In genomic region chr6:135054238-135054574, GRCh38 we compare ENCODE assay signal across 9 cellular contexts. TPM values are rescaled to one million over a fixed set of nuclear protein-coding genes. Genes with fewer than 3 reads are reported as not detected.
DNase-seq lines count a peak whose midpoint lies in the region; ATAC-seq, FAIRE-seq and TF ChIP-seq lines count a peak whose summit lies in the region.
"Had no signal": no experiment of that assay in that cellular context is flagged by ENCODE, and none has a peak within 500 bp of the region (broad histone marks: within the 10 kb centered on the region; RNA-seq: fewer than 3 reads in every experiment).

No MANE protein-coding gene starts in this region.

- H2AFZ ChIP-seq in GM12878 (ENCODE audit: control insufficient read depth, low read depth, low read length) (peak overlapping the region; percentile 94), HepG2 (ENCODE audit: low read length) (peak overlapping the region; percentile 88)

- no peak for FAIRE-seq in GM12878 (lab: Jason Lieb, UNC)
- peak; percentile 50 for FAIRE-seq in HepG2 (lab: Jason Lieb, UNC)
- FAIRE-seq: islet of Langerhans had no signal

- RAD21 ChIA-PET in GM12878 (lab: Charles Lee; ENCODE audit: unreplicated experiment), result interaction anchor here (0.6 to 4.9 kb wide), 17 partner anchors 8 to 931 kb away, joined by 3 to 63 read pairs (median 5); partner anchors contain the start of gene MYB

- H3K4me1 ChIP-seq in left ventricle myocardium inferior, result peaks cover 26% of the 10 kb centered on the region
- no peaks in the 10 kb centered on the region for H3K4me1 ChIP-seq in GM12878 (ENCODE audit: control insufficient read depth, insufficient read depth, low read length)
- H3K4me1 ChIP-seq in HepG2 (ENCODE audit: insufficient read depth, low read length), result peaks cover 27% of the 10 kb centered on the region
- peaks cover 0 to 23% (median 13%) of the 10 kb centered on the region in 4 donors for H3K4me1 ChIP-seq in tibial artery

- SMC1A ChIA-PET in GM12878 (lab: Charles Lee; ENCODE audit: uncharacterized antibody, unreplicated experiment), result interaction anchor here (1.2 to 4.9 kb wide), 18 partner anchors 12 to 130 kb away, joined by 3 to 56 read pairs (median 8); no protein-coding TSS in a partner anchor

- TF ChIP-seq RAD21 in GM12878 (IDR thresholded peaks at IDR 0.05; ENCODE audit: insufficient read depth, low read depth, low read length) (no peak), HepG2 (CRISPR knock-in tag; IDR thresholded peaks at IDR 0.05) (no peak)

- WGBS in GM12878 (ENCODE audit: insufficient coverage, insufficient replicate concordance, low lambda C conversion rate, missing lambda C conversion rate), result 4% methylated on average over 9 of the region's 9 CpGs
- WGBS in HepG2 (ENCODE audit: low lambda C conversion rate), result 0% methylated on average over 9 of the region's 9 CpGs

- peaks cover 50% of the 10 kb centered on the region for H3K79me2 ChIP-seq in GM12878 (ENCODE audit: control insufficient read depth, insufficient read depth, low read length)
- H3K79me2 ChIP-seq in HepG2 (ENCODE audit: insufficient read depth, low read length), result peaks cover 52% of the 10 kb centered on the region

- H3K4me3 ChIP-seq in left ventricle myocardium inferior (peak overlapping the region; percentile 83), GM12878 (peak overlapping the region; percentile 89), HepG2 (replicated peaks in 1 of 3; ENCODE audit: insufficient read depth in 1 of 3, low read depth in 2 of 3, low read length in 3 of 3) (peak overlapping the region; percentile 83 to 93 (median 86)), tibial artery (peak overlapping the region; percentile 81 to 93)
- peak overlapping the region; percentile 71 for H3K4me3 ChIP-seq in Jurkat, Clone E6-1 (ENCODE audit: low read length)

- in situ Hi-C loops in GM12878 (cut with MboI) (no loop called here), HepG2 (cut with HindIII; ENCODE audit: extremely low pct_ligation_motif_present, low pct_unique_long_range_greater_than_20kb) (no loop called here)

- ATAC-seq in Right ventricle myocardium superior (ENCODE audit: poor library complexity) (no peak), GM12878 (peak; percentile 40), HepG2 (peak; percentile 51)

- peaks cover 10% of the 10 kb centered on the region for H3K36me3 ChIP-seq in left ventricle myocardium inferior
- peaks cover 0 to 8% of the 10 kb centered on the region in 2 experiments; a peak in 1 of 4 replicates for H3K36me3 ChIP-seq in GM12878 (ENCODE audit: control insufficient read depth in 2 of 2, insufficient read depth in 2 of 2, low read length in 1 of 2)
- H3K36me3 ChIP-seq in HepG2 (replicated peaks in 1 of 2; ENCODE audit: control insufficient read depth in 1 of 2, insufficient read depth in 2 of 2, low read length in 2 of 2), result peaks cover 2 to 6% of the 10 kb centered on the region in 2 experiments; a peak in 4 of 5 replicates
- peaks cover 7 to 12% (median 9%) of the 10 kb centered on the region in 3 donors for H3K36me3 ChIP-seq in tibial artery

- H3K9me3 ChIP-seq in left ventricle myocardium inferior (replicated peaks), result no peaks in the 10 kb centered on the region
- no peaks in the 10 kb centered on the region for H3K9me3 ChIP-seq in GM12878 (replicated peaks; ENCODE audit: control insufficient read depth, insufficient read depth, low read length)
- no peaks in the 10 kb centered on the region for H3K9me3 ChIP-seq in HepG2 (ENCODE audit: low read length)
- no peaks in the 10 kb centered on the region for H3K9me3 ChIP-seq in tibial artery

- intact Hi-C loops in left ventricle myocardium inferior (cut with micrococcal nuclease) (no loop called here), Right ventricle myocardium superior (cut with DNase I) (no loop called here), GM12878 (cut with micrococcal nuclease; ENCODE audit: unreplicated experiment) (loop anchor here (2.0 to 5.0 kb wide), 3 partner anchors 35 to 128 kb away; partner anchors contain the start of gene MYB), HepG2 (cut with micrococcal nuclease; ENCODE audit: unreplicated experiment) (no loop called here), tibial artery (cut with DNase I; ENCODE audit: low total_unique reads) (no loop called here)

- no peaks in the 10 kb centered on the region for H3K27me3 ChIP-seq in left ventricle myocardium inferior (ENCODE audit: low read depth)
- H3K27me3 ChIP-seq in GM12878 (replicated peaks in 1 of 2; ENCODE audit: control insufficient read depth in 2 of 2, insufficient read depth in 2 of 2, low read length in 1 of 2), result no peaks in the 10 kb centered on the region
- no peaks in the 10 kb centered on the region; a peak in 1 of 5 replicates for H3K27me3 ChIP-seq in HepG2 (ENCODE audit: control insufficient read depth in 1 of 2, insufficient read depth in 2 of 2, low read length in 2 of 2)
- H3K27me3 ChIP-seq in tibial artery, result no peaks in the 10 kb centered on the region

- POLR2A ChIA-PET in GM12878 (lab: Charles Lee) (interaction anchor here (0.8 to 5.6 kb wide), 10 partner anchors 8 to 87 kb away, joined by 3 to 25 read pairs (median 5); no protein-coding TSS in a partner anchor), HepG2 (lab: Yijun Ruan, JAX) (interaction anchor here (0.8 to 1.7 kb wide), 8 partner anchors 8 to 1236 kb away, joined by 3 to 14 read pairs (median 7); partner anchors contain the start of gene BCLAF1)

- H4K20me1 ChIP-seq in GM12878 (ENCODE audit: control insufficient read depth, insufficient read depth) (no peaks in the 10 kb centered on the region), HepG2 (ENCODE audit: insufficient read depth, low read length) (peaks cover 6% of the 10 kb centered on the region; the same call in 1 of the 2 replicates)

- TF ChIP-seq EP300 in GM12878 (IDR thresholded peaks at IDR 0.05; ENCODE audit: borderline replicate concordance in 1 of 2, control insufficient read depth in 1 of 2, low read depth in 2 of 2, low read length in 2 of 2) (no peak), HepG2 (IDR thresholded peaks at IDR 0.05; ENCODE audit: low read depth in 2 of 2, low read length in 2 of 2) (no peak), HepG2 (CRISPR knock-in tag; IDR thresholded peaks at IDR 0.05; ENCODE audit: borderline replicate concordance) (no peak)

- peak overlapping the region; percentile 99 for H3K9ac ChIP-seq in GM12878 (ENCODE audit: control insufficient read depth, insufficient read depth, low read length)
- H3K9ac ChIP-seq in HepG2 (ENCODE audit: insufficient read depth, low read depth, low read length), result peak overlapping the region; percentile 95

- DNase-seq in left ventricle myocardium inferior (no peak), Right ventricle myocardium superior (no peak), GM12878 (ENCODE audit: low read depth, low spot score) (no peak), HepG2 (ENCODE audit: low spot score) (peak; percentile 42), tibial artery (no peak), putamen (ENCODE audit: low spot score) (no peak), SKM-1 (lab: John Stamatoyannopoulos, UW; ENCODE audit: unreplicated experiment) (no peak)
- DNase-seq in Jurkat, Clone E6-1 (ENCODE audit: low read depth, low spot score), result peak; percentile 46

- H3K4me2 ChIP-seq in GM12878 (ENCODE audit: control insufficient read depth, insufficient read depth) (peak overlapping the region; percentile 87), HepG2 (ENCODE audit: low read depth, low read length) (peak overlapping the region; percentile 66)

- peak overlapping the region; percentile 88 for H3K27ac ChIP-seq in left ventricle myocardium inferior (replicated peaks)
- H3K27ac ChIP-seq in GM12878 (ENCODE audit: control insufficient read depth, insufficient read depth), result peak overlapping the region; percentile 94
- peak overlapping the region; percentile 83 for H3K27ac ChIP-seq in HepG2 (ENCODE audit: extremely low read length, insufficient read depth, low read length)
- H3K27ac ChIP-seq in tibial artery, result peak overlapping the region; percentile 87 to 90

- TF ChIP-seq POLR2A in GM12878 (IDR thresholded peaks at IDR 0.05; ENCODE audit: low read depth, low read length) (no peak), HepG2 (IDR thresholded peaks at IDR 0.05; ENCODE audit: insufficient read depth in 1 of 2, low read depth in 2 of 2, low read length in 2 of 2) (no peak)

- BruUV-seq in GM12878 (replicated peaks; lab: Mats Ljungman, UMichigan) (TSS peak; percentile 73), HepG2 (replicated peaks; lab: Mats Ljungman, UMichigan) (no TSS peak)

- CTCF ChIA-PET in GM12878 (lab: Yijun Ruan, JAX), result interaction anchor here (1.0 to 3.7 kb wide), 8 partner anchors 13 to 129 kb away, joined by 3 to 36 read pairs (median 8); no protein-coding TSS in a partner anchor
- CTCF ChIA-PET in HepG2 (lab: Yijun Ruan, JAX; ENCODE audit: low intra/inter-chr PET ratio, low total read pairs), result no interaction called here

- TF ChIP-seq CTCF in left ventricle myocardium inferior (IDR thresholded peaks at IDR 0.05; ENCODE audit: borderline replicate concordance) (no peak), GM12878 (IDR thresholded peaks at IDR 0.05 in 2 of 3, conservative IDR thresholded peaks at IDR 0.05 in 1 of 3; ENCODE audit: control insufficient read depth in 2 of 3, extremely low read depth in 1 of 3, insufficient read depth in 1 of 3, low read depth in 3 of 3, low read length in 3 of 3) (no peak), HepG2 (CRISPR knock-in tag; IDR thresholded peaks at IDR 0.05) (no peak), tibial artery (IDR thresholded peaks at IDR 0.05) (no peak)

RNA-seq across cellular contexts. Expression of gene HBS1L, which starts 0.4 kb away (rescaled TPM):
- total RNA-seq in left ventricle myocardium inferior (87.1 TPM), Right ventricle myocardium superior (89.0 TPM), GM12878 (2014; rRNA removed) (67.9 and 90.2 TPM in 2 replicates), GM12878 (2014; rRNA removed; fragmentation: Illumina TruSeq; extraction: Trizol) (85.9 and 93.6 TPM in 2 replicates), GM12878 (2021) (68.1 and 79.1 TPM in 2 replicates), HepG2 (2016; rRNA removed; fragmentation: Illumina TruSeq; extraction: Trizol) (138 and 222 TPM in 2 replicates)
- polyA plus RNA-seq in Jurkat, Clone E6-1 (2012; ENCODE audit: insufficient read depth, insufficient read length), result 69.9 TPM
- total RNA-seq in GM12878 (2013; cell fraction: nucleolus; rRNA removed), result 177 and 182 TPM in 2 replicates
- 74.4 TPM for polyA plus RNA-seq in GM12878 (2011; ENCODE audit: low read depth)
- polyA plus RNA-seq in GM12878 (2011; rRNA removed) (106 and 146 TPM in 2 replicates), GM12878 (2014; fragmentation: Illumina TruSeq; extraction: Trizol) (74.0 and 96.1 TPM in 2 replicates), GM12878 (2014; fragmentation: Nextera tagmentation; extraction: Ambion mirVana) (10 to 100 TPM; 58.7 to 83.6 TPM), GM12878 (2014; rRNA removed) (53.4 and 71.1 TPM in 2 replicates), GM12878 (2016; fragmentation: Nextera tagmentation; extraction: Ambion mirVana) (100 to 1,000 TPM; 132 to 142 TPM), HepG2 (2011; rRNA removed) (33.6 and 44.1 TPM in 2 replicates)
- 36.2 and 41.1 TPM in 2 replicates for polyA plus RNA-seq in GM12878 (2011; cell fraction: cytosol; rRNA removed)
- 53.7 and 60.6 TPM in 2 replicates for polyA plus RNA-seq in GM12878 (2011; cell fraction: nucleus; rRNA removed)
- polyA plus RNA-seq in GM12878 (2012), result 51.2 and 61.3 TPM in 2 replicates
- polyA minus RNA-seq in GM12878 (2011; rRNA and poly(A)+ RNA removed), result 92.4 and 120 TPM in 2 replicates
- polyA minus RNA-seq in GM12878 (2011; cell fraction: cytosol; rRNA and poly(A)+ RNA removed), result 40.5 and 42.4 TPM in 2 replicates
- polyA minus RNA-seq in GM12878 (2011; cell fraction: nucleus; rRNA and poly(A)+ RNA removed), result 58.0 and 75.3 TPM in 2 replicates
- total RNA-seq in HepG2 (2016; cell fraction: cytosol; rRNA removed; fragmentation: Illumina TruSeq; extraction: Trizol; ENCODE audit: low read depth), result 36.1 and 37.3 TPM in 2 replicates
- 138 and 235 TPM in 2 replicates for total RNA-seq in HepG2 (2016; cell fraction: insoluble cytoplasmic fraction; rRNA removed; fragmentation: Illumina TruSeq; extraction: Trizol)
- total RNA-seq in HepG2 (2016; cell fraction: membrane; rRNA removed; fragmentation: Illumina TruSeq; extraction: Trizol), result 62.1 and 65.5 TPM in 2 replicates
- 87.5 and 92.8 TPM in 2 replicates for total RNA-seq in HepG2 (2016; cell fraction: nucleus; rRNA removed; fragmentation: Illumina TruSeq; extraction: Trizol)
- 19.1 and 28.9 TPM in 2 replicates for polyA plus RNA-seq in HepG2 (2011; cell fraction: cytosol; rRNA removed)
- polyA plus RNA-seq in HepG2 (2011; cell fraction: nucleus; rRNA removed), result 13.8 and 19.0 TPM in 2 replicates
- 54.5 and 55.2 TPM in 2 replicates for polyA plus RNA-seq in HepG2 (2012)
- polyA plus RNA-seq in HepG2 (2016; cell fraction: cytosol; fragmentation: Illumina TruSeq; extraction: Trizol; ENCODE audit: low read depth), result 6.9 and 8.3 TPM in 2 replicates
- 137 and 159 TPM in 2 replicates for polyA plus RNA-seq in HepG2 (2016; cell fraction: insoluble cytoplasmic fraction; fragmentation: Illumina TruSeq; extraction: Trizol; ENCODE audit: low read depth)
- 19.7 and 20.8 TPM in 2 replicates for polyA plus RNA-seq in HepG2 (2016; cell fraction: membrane; fragmentation: Illumina TruSeq; extraction: Trizol; ENCODE audit: low read depth)
- 54.7 and 61.1 TPM in 2 replicates for polyA plus RNA-seq in HepG2 (2016; cell fraction: nucleus; fragmentation: Illumina TruSeq; extraction: Trizol; ENCODE audit: insufficient read depth, low read depth)
- polyA minus RNA-seq in HepG2 (2011; rRNA and poly(A)+ RNA removed; ENCODE audit: low replicate concordance), result 30.9 and 38.9 TPM in 2 replicates
- 39.6 and 42.2 TPM in 2 replicates for polyA minus RNA-seq in HepG2 (2011; cell fraction: cytosol; rRNA and poly(A)+ RNA removed)
- 115 and 120 TPM in 2 replicates for polyA minus RNA-seq in HepG2 (2011; cell fraction: nucleus; rRNA and poly(A)+ RNA removed)

Comparison
In these comparisons a context has a peak if more than half of its experiments do, and no peak if none do; other contexts are left out.
1. DNase-seq: peak in Jurkat, Clone E6-1 (single experiment) and HepG2 (single experiment); none in left ventricle myocardium inferior (single experiment), Right ventricle myocardium superior (single experiment), GM12878 (single experiment), tibial artery (0 of 2), putamen (single experiment) and SKM-1 (single experiment).
2. Peak in every context shown above with its lines, with median percentiles within 50 percentile points of each other: H3K27ac ChIP-seq and H3K4me3 ChIP-seq.